In the genomic region with DNA sequence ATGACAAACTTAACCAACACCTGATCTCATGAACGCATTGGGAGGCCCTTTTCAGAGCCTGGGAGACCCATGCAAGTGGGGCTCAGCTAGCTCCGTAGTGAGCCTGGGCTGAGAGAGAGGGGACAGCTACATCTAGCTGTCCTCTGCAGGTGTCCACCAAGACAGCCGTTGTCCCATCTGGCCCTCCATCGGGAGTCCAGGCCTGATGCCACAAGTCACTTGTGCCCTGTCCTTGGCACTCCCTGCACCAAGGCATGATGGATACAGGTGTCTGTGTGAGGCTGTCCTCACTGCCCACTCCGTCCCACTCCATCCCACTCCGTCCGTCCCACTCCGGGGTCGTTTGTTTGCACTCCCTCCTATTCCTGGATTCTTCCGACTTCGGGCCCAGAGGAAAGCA, we compare ENCODE assay signal across 23 cellular contexts. TPM values are rescaled to one million over a fixed set of nuclear protein-coding genes. Genes with fewer than 3 reads are reported as not detected.
A peak's percentile ranks its signal among the peaks of the same experiment; 100 is the strongest.
DNase-seq lines count a peak whose midpoint lies in the region; ATAC-seq and TF ChIP-seq lines count a peak whose summit lies in the region.
"Had no signal": no experiment of that assay in that cellular context is flagged by ENCODE, and none has a peak within 500 bp of the region (broad histone marks: within the 10 kb centered on the region; RNA-seq: fewer than 3 reads in every experiment).

No MANE protein-coding gene starts in this region.

- POLR2A ChIA-PET in T-cell (lab: Charles Lee): no interaction called here

- no peak for DNase-seq in activated T-cell treated with anti-CD3 and anti-CD28 coated beads, Interleukin-2, amount 50 U/mL, for 4 hours
- no peak for DNase-seq in activated T-cell treated with anti-CD3 and anti-CD28 coated beads, Interleukin-2, amount 50 U/mL, for 48 hours
- DNase-seq in T-cell (no peak), immature natural killer cell (no peak), trophoblast cell (no peak), SHP77 treated with DMSO at 0.1 percent for 48 hours (lab: John Stamatoyannopoulos, UW) (no peak), spleen (no peak)
- DNase-seq: activated CD4-positive, alpha-beta T cell treated with anti-CD3 and anti-CD28 coated beads, Interleukin-2, amount 10 ng/mL, durations not matched to agents 7 days and 5 days; activated T-cell treated with anti-CD3 and anti-CD28 coated beads, Interleukin-2, amount 50 U/mL, for 72 hours; amygdala; central memory CD4-positive, alpha-beta T cell; DMS79 treated with DMSO at 0.1 percent for 48 hours; effector memory CD4-positive, alpha-beta T cell; heart left ventricle; mammary epithelial cell; NCI-H1417; NCI-H2171; stimulated activated naive CD4-positive, alpha-beta T cell treated with Interleukin-2 at 50 U/mL for 16 hours; transverse colon had no signal

- no peaks in the 10 kb centered on the region for H3K27me3 ChIP-seq in trophoblast cell (ENCODE audit: insufficient read depth, low read length)
- H3K27me3 ChIP-seq in spleen (replicated peaks in 1 of 7): no peaks in the 10 kb centered on the region
- H3K27me3 ChIP-seq: heart left ventricle, transverse colon had no signal

- H3K27ac ChIP-seq in trophoblast cell (ENCODE audit: low read depth, low read length): no peak overlapping the region
- no peak overlapping the region for H3K27ac ChIP-seq in spleen
- H3K27ac ChIP-seq: heart left ventricle, SK-N-MC, transverse colon had no signal

- no peak overlapping the region for H2BK12ac ChIP-seq in trophoblast cell (ENCODE audit: low read length)

- H2BK120ac ChIP-seq in trophoblast cell (ENCODE audit: insufficient read depth, low read length, poor library complexity): no peak overlapping the region

- peaks cover 4% of the 10 kb centered on the region for H3K79me1 ChIP-seq in trophoblast cell (ENCODE audit: low read length)

- peaks cover 6% of the 10 kb centered on the region for H3K36me3 Mint-ChIP-seq in activated T-cell treated with anti-CD3 and anti-CD28 coated beads, Interleukin-2, amount 50 U/mL, for 4 hours (ENCODE audit: insufficient read depth)
- H3K36me3 Mint-ChIP-seq in T-cell (peaks cover 2% of the 10 kb centered on the region), immature natural killer cell (peaks cover 3% of the 10 kb centered on the region in 3 donors)

- TF ChIP-seq CTCF in spleen (IDR thresholded peaks at IDR 0.05 in 8 of 11, conservative IDR thresholded peaks at IDR 0.05 in 3 of 11): no peak

- peaks cover 25% of the 10 kb centered on the region for H3K9me3 ChIP-seq in trophoblast cell (ENCODE audit: insufficient read depth, low read depth, low read length)
- H3K9me3 ChIP-seq in spleen: peaks cover 0 to 13% (median 8%) of the 10 kb centered on the region in 8 donors
- H3K9me3 ChIP-seq: transverse colon had no signal

- no peak overlapping the region for H2AK5ac ChIP-seq in trophoblast cell (ENCODE audit: low read length)

- H3K27ac Mint-ChIP-seq in T-cell: peak overlapping the region in 1 of 2 donors; percentile 39
- H3K27ac Mint-ChIP-seq in immature natural killer cell: peak overlapping the region in 4 of 6 donors; percentile 40 to 71 (median 60)
- H3K27ac Mint-ChIP-seq: activated CD4-positive, alpha-beta T cell treated with anti-CD3 and anti-CD28 coated beads, Interleukin-2, amount 10 ng/mL, durations not matched to agents 7 days and 5 days; activated T-cell treated with anti-CD3 and anti-CD28 coated beads, Interleukin-2, amount 50 U/mL, for 72 hours had no signal

- H3K9ac ChIP-seq in trophoblast cell (ENCODE audit: low read length): no peak overlapping the region

- H3K14ac ChIP-seq in trophoblast cell (ENCODE audit: low read length): no peak overlapping the region

- peaks cover 10% of the 10 kb centered on the region for H3K4me1 Mint-ChIP-seq in activated T-cell treated with anti-CD3 and anti-CD28 coated beads, Interleukin-2, amount 50 U/mL, for 4 hours (ENCODE audit: low read depth)
- peaks cover 13 to 23% (median 18%) of the 10 kb centered on the region in 3 donors for H3K4me1 Mint-ChIP-seq in T-cell
- peaks cover 17 to 20% of the 10 kb centered on the region in 2 donors for H3K4me1 Mint-ChIP-seq in immature natural killer cell

- peak overlapping the region; percentile 29 for H3K4me3 Mint-ChIP-seq in activated T-cell treated with anti-CD3 and anti-CD28 coated beads, Interleukin-2, amount 50 U/mL, for 4 hours
- H3K4me3 Mint-ChIP-seq in T-cell: peak overlapping the region in 2 of 3 donors; percentile 46 to 59
- peak overlapping the region; percentile 37 to 75 (median 58) for H3K4me3 Mint-ChIP-seq in immature natural killer cell
- H3K4me3 Mint-ChIP-seq: CD14-positive monocyte had no signal

- peaks cover 3 to 11% of the 10 kb centered on the region in 2 experiments for H3K36me3 ChIP-seq in trophoblast cell (ENCODE audit: control insufficient read depth in 1 of 2, insufficient read depth in 2 of 2, low read length in 2 of 2)
- H3K36me3 ChIP-seq in spleen: peaks cover 0 to 12% (median 5%) of the 10 kb centered on the region in 6 donors

- no peak overlapping the region for H3K18ac ChIP-seq in trophoblast cell (ENCODE audit: low read length)

- H3K4me1 ChIP-seq in trophoblast cell (ENCODE audit: control insufficient read depth in 1 of 2, insufficient read depth in 2 of 2, low read length in 2 of 2): peaks cover 6 to 7% of the 10 kb centered on the region in 2 experiments
- peaks cover 16 to 38% (median 24%) of the 10 kb centered on the region in 6 donors for H3K4me1 ChIP-seq in spleen

- H2AFZ ChIP-seq in trophoblast cell (ENCODE audit: insufficient read depth, low read length, poor library complexity): no peak overlapping the region

- H3K27me3 Mint-ChIP-seq in activated T-cell treated with anti-CD3 and anti-CD28 coated beads, Interleukin-2, amount 50 U/mL, for 4 hours (ENCODE audit: low read depth): no peaks in the 10 kb centered on the region
- H3K27me3 Mint-ChIP-seq in T-cell (no peaks in the 10 kb centered on the region), immature natural killer cell (ENCODE audit: low read depth in 3 of 3) (no peaks in the 10 kb centered on the region)
- H3K27me3 Mint-ChIP-seq: activated CD4-positive, alpha-beta T cell treated with anti-CD3 and anti-CD28 coated beads, Interleukin-2, amount 10 ng/mL, durations not matched to agents 7 days and 5 days had no signal

- ATAC-seq in activated T-cell treated with anti-CD3 and anti-CD28 coated beads, Interleukin-2, amount 50 U/mL, for 4 hours: no peak
- ATAC-seq in T-cell (replicated peaks in 1 of 4) (no peak), GM21717 (IDR thresholded peaks at IDR 0.05; ENCODE audit: unreplicated experiment) (no peak)
- ATAC-seq: activated T-cell treated with anti-CD3 and anti-CD28 coated beads, Interleukin-2, amount 50 U/mL, for 72 hours; heart left ventricle; right cardiac atrium had no signal

- no peak overlapping the region for H3K23ac ChIP-seq in trophoblast cell (ENCODE audit: low read length)

- no peak overlapping the region for H2BK5ac ChIP-seq in trophoblast cell (ENCODE audit: low read depth, low read length, poor library complexity)

- no peak overlapping the region for H3K4ac ChIP-seq in trophoblast cell (ENCODE audit: low read depth, low read length)

- H4K91ac ChIP-seq in trophoblast cell (ENCODE audit: low read depth, low read length): no peak overlapping the region

- CTCF ChIA-PET in T-cell (lab: Charles Lee): no interaction called here

- intact Hi-C loops in spleen (cut with DNase I; ENCODE audit: low total_unique reads): no loop called here

- peaks cover 10% of the 10 kb centered on the region for H3K79me2 ChIP-seq in trophoblast cell (ENCODE audit: control insufficient read depth, insufficient read depth, low read length, poor library complexity)

- no peak overlapping the region for H4K8ac ChIP-seq in trophoblast cell (ENCODE audit: low read depth, low read length)

- no CpG with 5 or more reads among the region's 11 CpGs for WGBS in trophoblast cell (ENCODE audit: extremely low coverage, insufficient coverage, insufficient read length)
- WGBS in spleen, 5 donors: 92 to 96% (median 94%) methylated on average over 10 to 11 of the region's 11 CpGs

- H3K4me2 ChIP-seq in trophoblast cell (ENCODE audit: low read length): no peak overlapping the region

- H3K9me3 Mint-ChIP-seq in activated T-cell treated with anti-CD3 and anti-CD28 coated beads, Interleukin-2, amount 50 U/mL, for 4 hours: no peaks in the 10 kb centered on the region
- H3K9me3 Mint-ChIP-seq in T-cell (no peaks in the 10 kb centered on the region), immature natural killer cell (no peaks in the 10 kb centered on the region)

- no peak overlapping the region for H4K12ac ChIP-seq in trophoblast cell (ENCODE audit: low read depth, low read length)

- no peak for TF ChIP-seq POLR2A in spleen (IDR thresholded peaks at IDR 0.05)

- H3K4me3 ChIP-seq in trophoblast cell (ENCODE audit: low read depth, low read length) (peak overlapping the region; percentile 5), spleen (no peak overlapping the region)
- H3K4me3 ChIP-seq: heart left ventricle, SK-N-MC, transverse colon had no signal

RNA-seq across cellular contexts. Expression of gene EDF1, which starts 2.5 kb away (rescaled TPM):
- total RNA-seq in activated T-cell treated with anti-CD3 and anti-CD28 coated beads, Interleukin-2, amount 50 U/mL, for 4 hours: 100 to 1,000 TPM; 330 to 366 (median 351) TPM
- 100 to 1,000 TPM; 236 to 314 (median 297) TPM for total RNA-seq in T-cell
- 100 to 1,000 TPM; 309 to 463 (median 411) TPM for polyA plus RNA-seq in immature natural killer cell
- 473 and 476 TPM in 2 replicates for polyA plus RNA-seq in trophoblast cell (2013)
- total RNA-seq in spleen: 100 to 1,000 TPM; 184 to 241 (median 225) TPM
- polyA plus RNA-seq in spleen: 100 to 1,000 TPM; 347 to 462 (median 441) TPM

RNA-seq across cellular contexts. Expression of gene MAMDC4, which starts 16.5 kb away (rescaled TPM):
- 10 to 100 TPM; 10.7 to 13.9 (median 11.0) TPM for total RNA-seq in activated T-cell treated with anti-CD3 and anti-CD28 coated beads, Interleukin-2, amount 50 U/mL, for 4 hours
- total RNA-seq in T-cell (10 to 100 TPM in 1 of 5 donors, 1 to 10 TPM in 4; 3.0 to 10.7 (median 7.1) TPM), spleen (10 to 100 TPM in 5 of 7 donors, 1 to 10 TPM in 2; 5.4 to 20.8 (median 11.3) TPM)
- polyA plus RNA-seq in immature natural killer cell (under 1 TPM in 1 of 3 donors, not detected in 2; 0.19 TPM), spleen (10 to 100 TPM in 2 of 3 donors, 1 to 10 TPM in 1; 4.9 to 32.0 (median 12.7) TPM)
- polyA plus RNA-seq in trophoblast cell (2013): 3.2 and 3.4 TPM in 2 replicates

RNA-seq across cellular contexts. Expression of gene TRAF2, which starts 17.7 kb away (rescaled TPM):
- 10 to 100 TPM; 64.3 to 73.4 (median 68.8) TPM for total RNA-seq in activated T-cell treated with anti-CD3 and anti-CD28 coated beads, Interleukin-2, amount 50 U/mL, for 4 hours
- total RNA-seq in T-cell (10 to 100 TPM; 20.9 to 38.7 (median 33.7) TPM), spleen (10 to 100 TPM; 14.9 to 49.7 (median 29.6) TPM)
- polyA plus RNA-seq in immature natural killer cell (10 to 100 TPM in 2 of 3 donors, 1 to 10 TPM in 1; 7.6 to 32.7 (median 11.0) TPM), spleen (10 to 100 TPM; 13.6 to 23.1 (median 19.6) TPM)
- polyA plus RNA-seq in trophoblast cell (2013): 14.2 and 14.4 TPM in 2 replicates

RNA-seq across cellular contexts. Expression of gene PHPT1, which starts 19.4 kb away (rescaled TPM):
- 100 to 1,000 TPM; 112 to 120 (median 119) TPM for total RNA-seq in activated T-cell treated with anti-CD3 and anti-CD28 coated beads, Interleukin-2, amount 50 U/mL, for 4 hours
- 10 to 100 TPM; 23.3 to 56.8 (median 43.5) TPM for total RNA-seq in T-cell
- polyA plus RNA-seq in immature natural killer cell: 100 to 1,000 TPM; 127 to 212 (median 166) TPM
- polyA plus RNA-seq in trophoblast cell (2013): 136 and 146 TPM in 2 replicates
- total RNA-seq in spleen: 10 to 100 TPM; 32.3 to 71.0 (median 63.3) TPM
- 100 to 1,000 TPM in 2 of 3 donors, 10 to 100 TPM in 1; 95.9 to 117 (median 106) TPM for polyA plus RNA-seq in spleen

RNA-seq across cellular contexts. Expression of gene AJM1, which starts 26.4 kb away (rescaled TPM):
- total RNA-seq in activated T-cell treated with anti-CD3 and anti-CD28 coated beads, Interleukin-2, amount 50 U/mL, for 4 hours: 1 to 10 TPM; 1.5 to 2.2 (median 1.7) TPM
- 1 to 10 TPM; 2.1 to 7.5 (median 5.1) TPM for total RNA-seq in T-cell
- under 1 TPM; 0.09 to 1.00 (median 0.82) TPM for polyA plus RNA-seq in immature natural killer cell
- polyA plus RNA-seq in trophoblast cell (2013): 1.1 and 1.2 TPM in 2 replicates
- total RNA-seq in spleen: 10 to 100 TPM in 1 of 7 donors, 1 to 10 TPM in 6; 3.3 to 13.1 (median 6.3) TPM
- polyA plus RNA-seq in spleen: 1 to 10 TPM in 2 of 3 donors, under 1 TPM in 1; 0.91 to 3.9 (median 1.0) TPM
